Comparison of ENCODE assay signal across 8 cellular contexts in the genomic region with DNA sequence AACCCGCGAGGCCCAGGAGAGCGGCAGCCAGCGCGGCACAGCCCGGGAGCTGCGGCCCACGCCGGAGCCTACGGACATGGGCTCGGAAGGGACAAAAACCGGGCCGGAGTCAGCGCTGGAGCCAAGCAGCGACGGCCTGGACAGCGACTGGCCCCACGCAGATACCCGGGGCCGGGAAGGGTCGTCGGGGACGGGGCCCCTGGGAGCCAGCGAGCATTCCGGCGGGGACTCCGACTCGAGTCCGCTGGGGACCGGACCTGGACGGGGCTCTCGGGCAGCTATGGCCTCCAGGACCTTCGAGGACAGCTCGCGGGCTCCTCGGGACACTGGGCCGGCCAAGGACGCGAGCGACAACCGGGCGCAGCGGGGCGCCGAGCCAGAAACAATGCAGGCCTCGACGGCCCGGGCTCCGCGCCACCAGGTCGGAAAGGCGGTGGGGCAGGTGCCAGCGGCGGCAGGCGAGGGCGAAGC. TPM values are rescaled to one million over a fixed set of nuclear protein-coding genes. Genes with fewer than 3 reads are reported as not detected.
DNase-seq lines count a peak whose midpoint lies in the region; ATAC-seq and TF ChIP-seq lines count a peak whose summit lies in the region.

No MANE protein-coding gene starts in this region.

- peak; percentile 23 for ATAC-seq in aorta (ENCODE audit: low FRiP score)

- H3K9me3 ChIP-seq in mononuclear cell (ENCODE audit: low read depth, low read length), result no peaks in the 10 kb centered on the region
- H3K9me3 ChIP-seq in aorta (ENCODE audit: control insufficient read depth, low read length), result no peaks in the 10 kb centered on the region

- H3K27ac ChIP-seq in coronary artery, result peak overlapping the region; percentile 90 to 94
- peak overlapping the region in 1 of 2 donors; percentile 45 for H3K27ac ChIP-seq in aorta (ENCODE audit: low read depth in 1 of 2, low read length in 2 of 2)

- H3K4me3 ChIP-seq in Jurkat, Clone E6-1 (ENCODE audit: low read length), result peak overlapping the region; percentile 61
- peak overlapping the region; percentile 74 for H3K4me3 ChIP-seq in coronary artery
- peak overlapping the region; percentile 63 for H3K4me3 ChIP-seq in mononuclear cell (ENCODE audit: low read length)
- peak overlapping the region in 1 of 2 donors; percentile 3 for H3K4me3 ChIP-seq in aorta (ENCODE audit: low read length in 2 of 2)

- intact Hi-C loops in aorta (cut with DNase I), result loop anchor here (2.0 to 5.0 kb wide), 3 partner anchors 71 to 162 kb away; partner anchors contain the start of genes CASKIN2 (in 1 of the 2) and TSEN54 (in 1 of the 2)

- 1 to 2% methylated on average over 41 to 56 of the region's 56 CpGs for WGBS in aorta, 2 donors

- H3K36me3 ChIP-seq in aorta (ENCODE audit: control insufficient read depth in 1 of 2, insufficient read depth in 2 of 2, low read length in 1 of 2), result no peaks in the 10 kb centered on the region

- no peak for TF ChIP-seq CTCF in coronary artery (IDR thresholded peaks at IDR 0.05)

- peaks cover 20% of the 10 kb centered on the region for H3K4me1 ChIP-seq in mononuclear cell (ENCODE audit: insufficient read depth, low read length)
- no peaks in the 10 kb centered on the region for H3K4me1 ChIP-seq in aorta (ENCODE audit: control insufficient read depth in 1 of 2, insufficient read depth in 2 of 2, low read length in 2 of 2)

- DNase-seq in activated CD4-positive, alpha-beta T cell treated with anti-CD3 and anti-CD28 coated beads for 1 hour, result peak; percentile 16
- DNase-seq in activated CD4-positive, alpha-beta T cell treated with anti-CD3 and anti-CD28 coated beads for 48 hours, result no peak
- DNase-seq in Jurkat, Clone E6-1 (ENCODE audit: low read depth, low spot score), result no peak
- no peak for DNase-seq in coronary artery (ENCODE audit: low spot score)
- peak; percentile 65 to 87 for DNase-seq in aorta
- DNase-seq in OCI-M1 (lab: John Stamatoyannopoulos, UW), result no peak
- no peak for DNase-seq in glomerular visceral epithelial cell (ENCODE audit: extremely low spot score)

- no peaks in the 10 kb centered on the region for H3K27me3 ChIP-seq in mononuclear cell (ENCODE audit: insufficient read depth, low read length)
- no peaks in the 10 kb centered on the region for H3K27me3 ChIP-seq in aorta (ENCODE audit: control insufficient read depth in 1 of 2, insufficient read depth in 2 of 2, low read length in 1 of 2)

RNA-seq across cellular contexts. Expression of gene MYO15B, which starts 1.0 kb away (rescaled TPM):
- 60.5 TPM for polyA plus RNA-seq in Jurkat, Clone E6-1 (2012; ENCODE audit: insufficient read depth, insufficient read length)
- 75.9 TPM for total RNA-seq in mononuclear cell
- 100 to 1,000 TPM; 113 to 279 TPM for total RNA-seq in aorta
- polyA plus RNA-seq in aorta, result 100 to 1,000 TPM; 125 to 151 TPM

RNA-seq across cellular contexts. Expression of gene SMIM5, which starts 44.7 kb away (rescaled TPM):
- 1.5 TPM for polyA plus RNA-seq in Jurkat, Clone E6-1 (2012; ENCODE audit: insufficient read depth, insufficient read length)
- total RNA-seq in mononuclear cell, result 3.6 TPM
- 1 to 10 TPM in 1 of 2 donors, under 1 TPM in 1; 0.23 to 1.2 TPM for total RNA-seq in aorta
- 1 to 10 TPM in 1 of 2 donors, under 1 TPM in 1; 0.05 to 2.1 TPM for polyA plus RNA-seq in aorta

Comparison
In these comparisons a context has a peak if more than half of its experiments do, and no peak if none do; other contexts are left out.
1. DNase-seq: peak in activated CD4-positive, alpha-beta T cell treated with anti-CD3 and anti-CD28 coated beads for 1 hour (single experiment) and aorta (2 of 2); none in activated CD4-positive, alpha-beta T cell treated with anti-CD3 and anti-CD28 coated beads for 48 hours (single experiment), Jurkat, Clone E6-1 (single experiment), coronary artery (single experiment), OCI-M1 (single experiment) and glomerular visceral epithelial cell (single experiment).